1 cellular context compared by ENCODE assay signal in the genomic region with DNA sequence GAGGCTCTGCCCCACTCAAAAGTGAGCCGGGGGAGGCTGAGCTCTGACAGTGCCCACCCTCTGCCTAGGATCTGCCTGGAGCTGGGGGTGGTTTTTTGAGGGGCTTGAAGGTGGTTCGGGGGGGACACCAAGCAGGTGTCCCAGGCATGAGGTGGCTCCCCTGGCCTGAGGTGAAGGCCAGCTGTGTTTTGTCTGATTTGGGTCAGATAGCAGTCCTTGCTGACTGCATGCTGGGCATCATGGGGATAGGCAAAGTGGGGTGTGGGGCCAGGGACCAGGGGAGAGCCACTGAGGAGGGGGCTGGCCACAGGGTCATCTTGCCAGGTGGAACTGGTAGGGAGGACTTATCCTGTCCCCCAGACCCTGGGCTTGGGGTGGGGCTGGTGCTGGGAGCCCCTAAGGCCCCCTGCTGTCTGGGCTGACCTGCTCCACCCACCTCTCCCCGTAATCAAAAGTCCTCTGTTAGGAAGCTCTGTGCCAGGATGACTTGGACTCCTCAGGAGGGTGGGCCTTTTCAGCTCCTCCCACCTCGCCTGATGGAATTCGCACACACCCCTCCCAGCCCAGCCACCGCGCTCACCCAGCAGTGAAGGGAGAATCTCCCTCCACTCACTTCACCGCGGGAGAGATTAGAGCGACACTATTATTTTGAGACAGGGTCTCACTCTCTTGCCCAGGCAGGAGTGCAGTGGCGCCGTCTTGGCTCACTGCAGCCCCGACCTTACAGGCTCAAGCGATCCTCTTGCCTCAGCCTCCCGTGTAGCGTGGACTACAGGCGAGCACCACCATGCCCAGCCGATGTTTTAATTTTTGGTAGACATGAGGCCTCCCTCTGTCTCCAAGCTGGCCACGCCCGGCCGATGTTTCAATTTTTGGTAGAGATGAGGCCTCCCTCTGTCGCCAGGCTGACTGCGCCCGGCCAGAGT.
TF ChIP-seq lines count a peak whose summit lies in the region.

No MANE protein-coding gene starts in this region.

TF ChIP-seq in HepG2, 621 proteins besides CTCF, POLR2A, EP300 and RAD21 (continued from another document and continues in another):
- TF ChIP-seq, protein P1, sequence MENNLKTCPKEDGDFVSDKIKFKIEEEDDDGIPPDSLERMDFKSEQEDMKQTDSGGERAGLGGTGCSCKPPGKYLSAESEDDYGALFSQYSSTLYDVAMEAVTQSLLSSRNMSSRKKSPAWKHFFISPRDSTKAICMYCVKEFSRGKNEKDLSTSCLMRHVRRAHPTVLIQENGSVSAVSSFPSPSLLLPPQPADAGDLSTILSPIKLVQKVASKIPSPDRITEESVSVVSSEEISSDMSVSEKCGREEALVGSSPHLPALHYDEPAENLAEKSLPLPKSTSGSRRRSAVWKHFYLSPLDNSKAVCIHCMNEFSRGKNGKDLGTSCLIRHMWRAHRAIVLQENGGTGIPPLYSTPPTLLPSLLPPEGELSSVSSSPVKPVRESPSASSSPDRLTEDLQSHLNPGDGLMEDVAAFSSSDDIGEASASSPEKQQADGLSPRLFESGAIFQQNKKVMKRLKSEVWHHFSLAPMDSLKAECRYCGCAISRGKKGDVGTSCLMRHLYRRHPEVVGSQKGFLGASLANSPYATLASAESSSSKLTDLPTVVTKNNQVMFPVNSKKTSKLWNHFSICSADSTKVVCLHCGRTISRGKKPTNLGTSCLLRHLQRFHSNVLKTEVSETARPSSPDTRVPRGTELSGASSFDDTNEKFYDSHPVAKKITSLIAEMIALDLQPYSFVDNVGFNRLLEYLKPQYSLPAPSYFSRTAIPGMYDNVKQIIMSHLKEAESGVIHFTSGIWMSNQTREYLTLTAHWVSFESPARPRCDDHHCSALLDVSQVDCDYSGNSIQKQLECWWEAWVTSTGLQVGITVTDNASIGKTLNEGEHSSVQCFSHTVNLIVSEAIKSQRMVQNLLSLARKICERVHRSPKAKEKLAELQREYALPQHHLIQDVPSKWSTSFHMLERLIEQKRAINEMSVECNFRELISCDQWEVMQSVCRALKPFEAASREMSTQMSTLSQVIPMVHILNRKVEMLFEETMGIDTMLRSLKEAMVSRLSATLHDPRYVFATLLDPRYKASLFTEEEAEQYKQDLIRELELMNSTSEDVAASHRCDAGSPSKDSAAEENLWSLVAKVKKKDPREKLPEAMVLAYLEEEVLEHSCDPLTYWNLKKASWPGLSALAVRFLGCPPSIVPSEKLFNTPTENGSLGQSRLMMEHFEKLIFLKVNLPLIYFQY (CRISPR knock-in tag; IDR thresholded peaks at IDR 0.05; ENCODE audit: borderline replicate concordance), result peak; percentile 10; the same call in 1 of the 2 replicates
- no peak for TF ChIP-seq SRSF4 (IDR thresholded peaks at IDR 0.05; ENCODE audit: low read depth, low read length, poor library complexity, severe bottlenecking)
- TF ChIP-seq ZSCAN30 (CRISPR knock-in tag; IDR thresholded peaks at IDR 0.05), result no peak
- TF ChIP-seq MBNL3 (CRISPR knock-in tag; conservative IDR thresholded peaks at IDR 0.05), result no peak
- no peak for TF ChIP-seq KLF9 (CRISPR knock-in tag; IDR thresholded peaks at IDR 0.05; ENCODE audit: low read depth)
- TF ChIP-seq RAD51 (IDR thresholded peaks at IDR 0.05; ENCODE audit: borderline replicate concordance), result no peak
- peak; percentile 42; the same call in 1 of the 2 replicates for TF ChIP-seq ZNF510 (CRISPR knock-in tag; IDR thresholded peaks at IDR 0.05; ENCODE audit: low read depth)
- TF ChIP-seq ZNF773 (CRISPR knock-in tag; IDR thresholded peaks at IDR 0.05; ENCODE audit: borderline replicate concordance), result no peak
- TF ChIP-seq ZNF615 (CRISPR knock-in tag; IDR thresholded peaks at IDR 0.05; ENCODE audit: borderline replicate concordance), result no peak
- no peak for TF ChIP-seq SP1 (IDR thresholded peaks at IDR 0.05)
- no peak; the same call in 1 of the 2 replicates for TF ChIP-seq SP1 (CRISPR knock-in tag; IDR thresholded peaks at IDR 0.05)
- no peak for TF ChIP-seq FOXK2 (IDR thresholded peaks at IDR 0.05)
- TF ChIP-seq KLF12 (CRISPR knock-in tag; IDR thresholded peaks at IDR 0.05; ENCODE audit: borderline replicate concordance), result no peak
- no peak for TF ChIP-seq GPN1 (CRISPR knock-in tag; IDR thresholded peaks at IDR 0.05; ENCODE audit: borderline replicate concordance)
- TF ChIP-seq, protein P2, sequence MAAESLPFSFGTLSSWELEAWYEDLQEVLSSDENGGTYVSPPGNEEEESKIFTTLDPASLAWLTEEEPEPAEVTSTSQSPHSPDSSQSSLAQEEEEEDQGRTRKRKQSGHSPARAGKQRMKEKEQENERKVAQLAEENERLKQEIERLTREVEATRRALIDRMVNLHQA (CRISPR knock-in tag; IDR thresholded peaks at IDR 0.05), result no peak
- no peak; the same call in 1 of the 2 replicates for TF ChIP-seq KMT2B (CRISPR knock-in tag; IDR thresholded peaks at IDR 0.05)
- peak; percentile 20 for TF ChIP-seq ZEB1 (IDR thresholded peaks at IDR 0.05; ENCODE audit: insufficient replicate concordance, low read depth)
- TF ChIP-seq ZNF883 (CRISPR knock-in tag; IDR thresholded peaks at IDR 0.05; ENCODE audit: not compliant biosample characterization), result no peak
- TF ChIP-seq, protein P3, sequence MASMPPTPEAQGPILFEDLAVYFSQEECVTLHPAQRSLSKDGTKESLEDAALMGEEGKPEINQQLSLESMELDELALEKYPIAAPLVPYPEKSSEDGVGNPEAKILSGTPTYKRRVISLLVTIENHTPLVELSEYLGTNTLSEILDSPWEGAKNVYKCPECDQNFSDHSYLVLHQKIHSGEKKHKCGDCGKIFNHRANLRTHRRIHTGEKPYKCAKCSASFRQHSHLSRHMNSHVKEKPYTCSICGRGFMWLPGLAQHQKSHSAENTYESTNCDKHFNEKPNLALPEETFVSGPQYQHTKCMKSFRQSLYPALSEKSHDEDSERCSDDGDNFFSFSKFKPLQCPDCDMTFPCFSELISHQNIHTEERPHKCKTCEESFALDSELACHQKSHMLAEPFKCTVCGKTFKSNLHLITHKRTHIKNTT (CRISPR knock-in tag; IDR thresholded peaks at IDR 0.05), result no peak
- TF ChIP-seq, protein P4, sequence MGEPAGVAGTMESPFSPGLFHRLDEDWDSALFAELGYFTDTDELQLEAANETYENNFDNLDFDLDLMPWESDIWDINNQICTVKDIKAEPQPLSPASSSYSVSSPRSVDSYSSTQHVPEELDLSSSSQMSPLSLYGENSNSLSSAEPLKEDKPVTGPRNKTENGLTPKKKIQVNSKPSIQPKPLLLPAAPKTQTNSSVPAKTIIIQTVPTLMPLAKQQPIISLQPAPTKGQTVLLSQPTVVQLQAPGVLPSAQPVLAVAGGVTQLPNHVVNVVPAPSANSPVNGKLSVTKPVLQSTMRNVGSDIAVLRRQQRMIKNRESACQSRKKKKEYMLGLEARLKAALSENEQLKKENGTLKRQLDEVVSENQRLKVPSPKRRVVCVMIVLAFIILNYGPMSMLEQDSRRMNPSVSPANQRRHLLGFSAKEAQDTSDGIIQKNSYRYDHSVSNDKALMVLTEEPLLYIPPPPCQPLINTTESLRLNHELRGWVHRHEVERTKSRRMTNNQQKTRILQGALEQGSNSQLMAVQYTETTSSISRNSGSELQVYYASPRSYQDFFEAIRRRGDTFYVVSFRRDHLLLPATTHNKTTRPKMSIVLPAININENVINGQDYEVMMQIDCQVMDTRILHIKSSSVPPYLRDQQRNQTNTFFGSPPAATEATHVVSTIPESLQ (CRISPR knock-in tag; conservative IDR thresholded peaks at IDR 0.05), result no peak
- no peak for TF ChIP-seq ZNF282 (IDR thresholded peaks at IDR 0.05; ENCODE audit: partially characterized antibody)
- TF ChIP-seq ZBTB21 (CRISPR knock-in tag; IDR thresholded peaks at IDR 0.05), result no peak
- TF ChIP-seq, protein P5, sequence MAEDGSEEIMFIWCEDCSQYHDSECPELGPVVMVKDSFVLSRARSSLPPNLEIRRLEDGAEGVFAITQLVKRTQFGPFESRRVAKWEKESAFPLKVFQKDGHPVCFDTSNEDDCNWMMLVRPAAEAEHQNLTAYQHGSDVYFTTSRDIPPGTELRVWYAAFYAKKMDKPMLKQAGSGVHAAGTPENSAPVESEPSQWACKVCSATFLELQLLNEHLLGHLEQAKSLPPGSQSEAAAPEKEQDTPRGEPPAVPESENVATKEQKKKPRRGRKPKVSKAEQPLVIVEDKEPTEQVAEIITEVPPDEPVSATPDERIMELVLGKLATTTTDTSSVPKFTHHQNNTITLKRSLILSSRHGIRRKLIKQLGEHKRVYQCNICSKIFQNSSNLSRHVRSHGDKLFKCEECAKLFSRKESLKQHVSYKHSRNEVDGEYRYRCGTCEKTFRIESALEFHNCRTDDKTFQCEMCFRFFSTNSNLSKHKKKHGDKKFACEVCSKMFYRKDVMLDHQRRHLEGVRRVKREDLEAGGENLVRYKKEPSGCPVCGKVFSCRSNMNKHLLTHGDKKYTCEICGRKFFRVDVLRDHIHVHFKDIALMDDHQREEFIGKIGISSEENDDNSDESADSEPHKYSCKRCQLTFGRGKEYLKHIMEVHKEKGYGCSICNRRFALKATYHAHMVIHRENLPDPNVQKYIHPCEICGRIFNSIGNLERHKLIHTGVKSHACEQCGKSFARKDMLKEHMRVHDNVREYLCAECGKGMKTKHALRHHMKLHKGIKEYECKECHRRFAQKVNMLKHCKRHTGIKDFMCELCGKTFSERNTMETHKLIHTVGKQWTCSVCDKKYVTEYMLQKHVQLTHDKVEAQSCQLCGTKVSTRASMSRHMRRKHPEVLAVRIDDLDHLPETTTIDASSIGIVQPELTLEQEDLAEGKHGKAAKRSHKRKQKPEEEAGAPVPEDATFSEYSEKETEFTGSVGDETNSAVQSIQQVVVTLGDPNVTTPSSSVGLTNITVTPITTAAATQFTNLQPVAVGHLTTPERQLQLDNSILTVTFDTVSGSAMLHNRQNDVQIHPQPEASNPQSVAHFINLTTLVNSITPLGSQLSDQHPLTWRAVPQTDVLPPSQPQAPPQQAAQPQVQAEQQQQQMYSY (CRISPR knock-in tag; IDR thresholded peaks at IDR 0.05), result no peak
- no peak for TF ChIP-seq HMG20B (CRISPR knock-in tag; conservative IDR thresholded peaks at IDR 0.05)
- TF ChIP-seq EZH2 (conservative IDR thresholded peaks at IDR 0.05; ENCODE audit: low read depth, low read length), result no peak
- TF ChIP-seq, protein P6, sequence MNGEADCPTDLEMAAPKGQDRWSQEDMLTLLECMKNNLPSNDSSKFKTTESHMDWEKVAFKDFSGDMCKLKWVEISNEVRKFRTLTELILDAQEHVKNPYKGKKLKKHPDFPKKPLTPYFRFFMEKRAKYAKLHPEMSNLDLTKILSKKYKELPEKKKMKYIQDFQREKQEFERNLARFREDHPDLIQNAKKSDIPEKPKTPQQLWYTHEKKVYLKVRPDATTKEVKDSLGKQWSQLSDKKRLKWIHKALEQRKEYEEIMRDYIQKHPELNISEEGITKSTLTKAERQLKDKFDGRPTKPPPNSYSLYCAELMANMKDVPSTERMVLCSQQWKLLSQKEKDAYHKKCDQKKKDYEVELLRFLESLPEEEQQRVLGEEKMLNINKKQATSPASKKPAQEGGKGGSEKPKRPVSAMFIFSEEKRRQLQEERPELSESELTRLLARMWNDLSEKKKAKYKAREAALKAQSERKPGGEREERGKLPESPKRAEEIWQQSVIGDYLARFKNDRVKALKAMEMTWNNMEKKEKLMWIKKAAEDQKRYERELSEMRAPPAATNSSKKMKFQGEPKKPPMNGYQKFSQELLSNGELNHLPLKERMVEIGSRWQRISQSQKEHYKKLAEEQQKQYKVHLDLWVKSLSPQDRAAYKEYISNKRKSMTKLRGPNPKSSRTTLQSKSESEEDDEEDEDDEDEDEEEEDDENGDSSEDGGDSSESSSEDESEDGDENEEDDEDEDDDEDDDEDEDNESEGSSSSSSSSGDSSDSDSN (CRISPR knock-in tag; IDR thresholded peaks at IDR 0.05), result peak; percentile 31; the same call in 1 of the 2 replicates
- TF ChIP-seq ZNF431 (CRISPR knock-in tag; IDR thresholded peaks at IDR 0.05; ENCODE audit: borderline replicate concordance, low read depth), result no peak; the same call in 1 of the 2 replicates
- TF ChIP-seq ZNF136 (CRISPR knock-in tag; IDR thresholded peaks at IDR 0.05; ENCODE audit: low read depth), result 0 out of 2 replicates have a peak, but pooled peaks have one; percentile 46
- TF ChIP-seq LCORL (IDR thresholded peaks at IDR 0.05), result no peak
- peak; percentile 40 for TF ChIP-seq LCORL (CRISPR knock-in tag; IDR thresholded peaks at IDR 0.05)
- TF ChIP-seq MED1 (CRISPR knock-in tag; IDR thresholded peaks at IDR 0.05), result no peak; the same call in 1 of the 2 replicates
- TF ChIP-seq ZFP37 (CRISPR knock-in tag; IDR thresholded peaks at IDR 0.05; ENCODE audit: borderline replicate concordance), result no peak
- TF ChIP-seq, protein P7, sequence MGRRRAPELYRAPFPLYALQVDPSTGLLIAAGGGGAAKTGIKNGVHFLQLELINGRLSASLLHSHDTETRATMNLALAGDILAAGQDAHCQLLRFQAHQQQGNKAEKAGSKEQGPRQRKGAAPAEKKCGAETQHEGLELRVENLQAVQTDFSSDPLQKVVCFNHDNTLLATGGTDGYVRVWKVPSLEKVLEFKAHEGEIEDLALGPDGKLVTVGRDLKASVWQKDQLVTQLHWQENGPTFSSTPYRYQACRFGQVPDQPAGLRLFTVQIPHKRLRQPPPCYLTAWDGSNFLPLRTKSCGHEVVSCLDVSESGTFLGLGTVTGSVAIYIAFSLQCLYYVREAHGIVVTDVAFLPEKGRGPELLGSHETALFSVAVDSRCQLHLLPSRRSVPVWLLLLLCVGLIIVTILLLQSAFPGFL (CRISPR knock-in tag; IDR thresholded peaks at IDR 0.05), result no peak
- TF ChIP-seq, protein P8, sequence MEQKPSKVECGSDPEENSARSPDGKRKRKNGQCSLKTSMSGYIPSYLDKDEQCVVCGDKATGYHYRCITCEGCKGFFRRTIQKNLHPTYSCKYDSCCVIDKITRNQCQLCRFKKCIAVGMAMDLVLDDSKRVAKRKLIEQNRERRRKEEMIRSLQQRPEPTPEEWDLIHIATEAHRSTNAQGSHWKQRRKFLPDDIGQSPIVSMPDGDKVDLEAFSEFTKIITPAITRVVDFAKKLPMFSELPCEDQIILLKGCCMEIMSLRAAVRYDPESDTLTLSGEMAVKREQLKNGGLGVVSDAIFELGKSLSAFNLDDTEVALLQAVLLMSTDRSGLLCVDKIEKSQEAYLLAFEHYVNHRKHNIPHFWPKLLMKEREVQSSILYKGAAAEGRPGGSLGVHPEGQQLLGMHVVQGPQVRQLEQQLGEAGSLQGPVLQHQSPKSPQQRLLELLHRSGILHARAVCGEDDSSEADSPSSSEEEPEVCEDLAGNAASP (CRISPR knock-in tag; IDR thresholded peaks at IDR 0.05; ENCODE audit: borderline replicate concordance), result no peak
- no peak for TF ChIP-seq HDAC1 (CRISPR knock-in tag; IDR thresholded peaks at IDR 0.05)
- TF ChIP-seq, protein P9, sequence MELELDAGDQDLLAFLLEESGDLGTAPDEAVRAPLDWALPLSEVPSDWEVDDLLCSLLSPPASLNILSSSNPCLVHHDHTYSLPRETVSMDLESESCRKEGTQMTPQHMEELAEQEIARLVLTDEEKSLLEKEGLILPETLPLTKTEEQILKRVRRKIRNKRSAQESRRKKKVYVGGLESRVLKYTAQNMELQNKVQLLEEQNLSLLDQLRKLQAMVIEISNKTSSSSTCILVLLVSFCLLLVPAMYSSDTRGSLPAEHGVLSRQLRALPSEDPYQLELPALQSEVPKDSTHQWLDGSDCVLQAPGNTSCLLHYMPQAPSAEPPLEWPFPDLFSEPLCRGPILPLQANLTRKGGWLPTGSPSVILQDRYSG (CRISPR knock-in tag; IDR thresholded peaks at IDR 0.05), result no peak
- TF ChIP-seq ATRX (CRISPR knock-in tag; IDR thresholded peaks at IDR 0.05; ENCODE audit: borderline replicate concordance), result no peak
- no peak for TF ChIP-seq ZNF776 (CRISPR knock-in tag; IDR thresholded peaks at IDR 0.05)
- TF ChIP-seq, protein P10, sequence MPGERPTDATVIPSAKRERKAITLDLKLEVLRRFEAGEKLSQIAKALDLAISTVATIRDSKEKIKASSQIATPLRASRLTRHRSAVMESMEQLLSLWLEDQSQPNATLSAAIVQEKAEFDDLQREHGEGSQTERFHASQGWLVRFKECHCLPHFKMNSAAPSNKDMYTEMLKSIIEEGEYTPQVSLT (CRISPR knock-in tag; IDR thresholded peaks at IDR 0.05; ENCODE audit: borderline replicate concordance, low read depth), result no peak
- no peak for TF ChIP-seq HNRNPK (IDR thresholded peaks at IDR 0.05; ENCODE audit: low read depth, low read length, poor library complexity, severe bottlenecking)
- no peak for TF ChIP-seq DMAP1 (CRISPR knock-in tag; IDR thresholded peaks at IDR 0.05)
- TF ChIP-seq ZNF674 (CRISPR knock-in tag; IDR thresholded peaks at IDR 0.05; ENCODE audit: low read depth), result no peak
